Comparison of ENCODE assay signal across 10 cellular contexts in the genomic region with DNA sequence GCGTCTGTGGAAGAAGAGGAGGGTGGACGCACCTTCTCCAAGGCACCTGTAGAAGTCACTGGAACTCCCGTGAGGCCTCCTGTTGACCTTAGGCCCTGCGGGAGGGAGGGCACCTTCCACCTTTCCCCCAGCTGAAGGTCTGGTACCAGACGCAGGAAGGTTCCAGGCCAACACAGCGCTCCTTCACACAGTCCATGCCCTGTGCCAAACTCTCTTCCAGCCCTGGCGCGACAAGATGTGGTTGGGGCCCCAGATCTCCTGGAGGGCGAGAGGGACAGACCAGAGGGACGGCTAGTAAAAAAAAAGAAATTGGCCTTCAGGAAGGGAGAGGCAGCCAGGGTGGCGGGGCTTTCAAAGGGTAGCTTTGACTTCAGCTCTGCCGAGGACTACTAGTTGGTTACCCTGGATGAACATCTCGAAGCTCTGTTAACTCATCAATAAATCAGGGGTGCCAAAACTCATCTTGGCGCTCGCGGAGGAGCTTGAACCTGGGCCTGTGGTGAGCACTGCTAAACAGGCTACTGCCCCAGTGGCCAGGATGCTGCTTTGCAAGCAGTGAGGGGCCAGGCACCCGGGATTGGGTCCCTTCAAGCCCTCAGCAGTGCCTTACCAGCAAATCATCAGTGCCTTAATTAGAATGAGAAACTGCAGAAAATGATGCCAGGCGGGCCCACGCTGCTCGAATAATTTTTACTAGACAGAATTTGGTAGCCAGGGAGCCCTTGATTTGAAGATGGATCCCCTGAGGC. TPM values are rescaled to one million over a fixed set of nuclear protein-coding genes. Genes with fewer than 3 reads are reported as not detected.
A peak's percentile ranks its signal among the peaks of the same experiment; 100 is the strongest.
DNase-seq lines count a peak whose midpoint lies in the region; ATAC-seq and TF ChIP-seq lines count a peak whose summit lies in the region.
"Had no signal": no experiment of that assay in that cellular context is flagged by ENCODE, and none has a peak within 500 bp of the region (broad histone marks: within the 10 kb centered on the region; RNA-seq: fewer than 3 reads in every experiment).

No MANE protein-coding gene starts in this region.

- peak overlapping the region; percentile 70 for H3K4me3 ChIP-seq in thoracic aorta

- peak overlapping the region in 3 of 5 experiments; percentile 43 to 79 (median 47) for H3K27ac Mint-ChIP-seq in brain

- peak overlapping the region; percentile 76 to 81 (median 79) for H3K4me3 Mint-ChIP-seq in brain

- H3K27ac ChIP-seq in thoracic aorta: no peak overlapping the region
- H3K27ac ChIP-seq: HL-60 had no signal

- no peaks in the 10 kb centered on the region for H3K9me3 Mint-ChIP-seq in brain

- peaks cover 20% of the 10 kb centered on the region for H3K4me1 Mint-ChIP-seq in brain

- H3K36me3 Mint-ChIP-seq in brain: peaks cover 26% of the 10 kb centered on the region

- intact Hi-C loops in Right ventricle myocardium superior (cut with DNase I): no loop called here
- intact Hi-C loops in cardiac septum (cut with DNase I): no loop called here

- ATAC-seq in Right ventricle myocardium superior (ENCODE audit: poor library complexity): peak; percentile 18
- ATAC-seq in left lobe of liver: peak; percentile 56
- no peak for ATAC-seq in thoracic aorta (ENCODE audit: insufficient number of reproducible peaks, low FRiP score, low read depth)
- no peak for ATAC-seq in GM18867 (IDR thresholded peaks at IDR 0.05; ENCODE audit: unreplicated experiment)

- peaks cover 26% of the 10 kb centered on the region for H3K36me3 ChIP-seq in thoracic aorta

- no peaks in the 10 kb centered on the region for H3K27me3 ChIP-seq in thoracic aorta (replicated peaks; ENCODE audit: insufficient read depth)

- H3K9me3 ChIP-seq in thoracic aorta: no peaks in the 10 kb centered on the region

- H3K4me1 ChIP-seq in thoracic aorta (ENCODE audit: control insufficient read depth in 1 of 2, low read depth in 2 of 2): peaks cover 10 to 13% of the 10 kb centered on the region in 2 donors

- no peak for DNase-seq in Right ventricle myocardium superior
- no peak for DNase-seq in cardiac septum (ENCODE audit: low spot score)
- no peak for DNase-seq in left lobe of liver (ENCODE audit: low spot score)
- DNase-seq in thoracic aorta (ENCODE audit: low spot score): no peak
- DNase-seq in hypothalamus (lab: John Stamatoyannopoulos, UW): no peak
- DNase-seq in stimulated activated naive CD4-positive, alpha-beta T cell (lab: John Stamatoyannopoulos, UW): no peak

- TF ChIP-seq CTCF in brain (conservative IDR thresholded peaks at IDR 0.05) (no peak), thoracic aorta (IDR thresholded peaks at IDR 0.05) (no peak)

- H3K27me3 Mint-ChIP-seq in brain: peaks cover 36% of the 10 kb centered on the region

RNA-seq across cellular contexts. Expression of a gene that starts 14.9 kb away (rescaled TPM):
- total RNA-seq in Right ventricle myocardium superior: 10.7 TPM
- 7.8 TPM for total RNA-seq in cardiac septum
- polyA plus RNA-seq in brain (ENCODE audit: insufficient read depth, low read depth, low replicate concordance): 16.9 TPM
- total RNA-seq in left lobe of liver: 7.7 TPM
- total RNA-seq in thoracic aorta: 1 to 10 TPM; 6.0 to 8.8 TPM

RNA-seq across cellular contexts. Expression of a gene that starts 28.0 kb away (rescaled TPM):
- total RNA-seq in Right ventricle myocardium superior: not detected
- 0.08 TPM for total RNA-seq in cardiac septum
- polyA plus RNA-seq in brain (ENCODE audit: insufficient read depth, low read depth, low replicate concordance): 45.5 TPM
- not detected for total RNA-seq in left lobe of liver
- total RNA-seq in thoracic aorta: not detected

RNA-seq across cellular contexts. Expression of a gene that starts 32.9 kb away (rescaled TPM):
- total RNA-seq in Right ventricle myocardium superior (3.7 TPM), cardiac septum (4.7 TPM), left lobe of liver (2.8 TPM), thoracic aorta (10 to 100 TPM in 1 of 2 donors, 1 to 10 TPM in 1; 5.5 to 10.6 TPM)
- 10.8 TPM for polyA plus RNA-seq in brain (ENCODE audit: insufficient read depth, low read depth, low replicate concordance)

RNA-seq across cellular contexts. Expression of a gene that starts 40.9 kb away (rescaled TPM):
- total RNA-seq in Right ventricle myocardium superior: 19.4 TPM
- total RNA-seq in cardiac septum: 23.2 TPM
- polyA plus RNA-seq in brain (ENCODE audit: insufficient read depth, low read depth, low replicate concordance): 68.7 TPM
- total RNA-seq in left lobe of liver: 18.4 TPM
- 10 to 100 TPM; 19.9 to 33.3 TPM for total RNA-seq in thoracic aorta

RNA-seq across cellular contexts. Expression of a gene that starts 44.2 kb away (rescaled TPM):
- not detected for total RNA-seq in Right ventricle myocardium superior
- not detected for total RNA-seq in cardiac septum
- not detected for polyA plus RNA-seq in brain (ENCODE audit: insufficient read depth, low read depth, low replicate concordance)
- not detected for total RNA-seq in left lobe of liver
- total RNA-seq in thoracic aorta: not detected
- total RNA-seq: RPMI7951 had no signal

Comparison
In these comparisons a context has a peak if more than half of its experiments do, and no peak if none do; other contexts are left out.
1. ATAC-seq: peak in Right ventricle myocardium superior (single experiment) and left lobe of liver (single experiment); none in thoracic aorta (single experiment) and GM18867 (single experiment).